27 cellular contexts compared by ENCODE assay signal in the genomic region with DNA sequence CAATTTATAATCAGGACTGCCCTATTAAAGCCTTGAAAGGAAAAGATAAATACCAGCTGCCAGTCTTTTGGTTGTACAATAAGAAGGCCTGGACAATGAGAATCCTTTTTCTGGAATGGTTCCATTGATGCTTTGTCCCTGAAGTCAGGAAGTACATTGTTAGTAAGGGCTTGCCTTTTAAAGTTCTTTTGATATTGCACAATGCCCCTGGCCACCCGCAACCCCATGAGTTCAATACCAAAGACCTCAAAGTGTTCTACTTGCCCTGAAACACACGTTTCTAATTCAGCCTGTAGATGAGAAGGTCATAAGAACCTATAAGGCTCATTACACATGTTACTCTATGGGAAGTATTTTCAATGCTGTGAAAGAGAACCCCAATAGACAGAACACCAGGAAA.
"Had no signal": no experiment of that assay in that cellular context is flagged by ENCODE, and none has a peak within 500 bp of the region (broad histone marks: within the 10 kb centered on the region; RNA-seq: fewer than 3 reads in every experiment).

No MANE protein-coding gene starts in this region.

- H3K9me3 ChIP-seq: SJCRH30 had no signal

- H3K4me3 Mint-ChIP-seq: activated CD4-positive, alpha-beta T cell treated with anti-CD3 and anti-CD28 coated beads, Interleukin-2, amount 10 ng/mL, durations not matched to agents 24 days and 14 days; activated CD8-positive, alpha-beta T cell treated with anti-CD3 and anti-CD28 coated beads for 36 hours; activated naive CD8-positive, alpha-beta T cell treated with anti-CD3 and anti-CD28 coated beads for 36 hours; activated T-cell treated with anti-CD3 and anti-CD28 coated beads, Interleukin-2, amount 50 U/mL, for 72 hours; activated T-helper 17 cell treated with anti-CD3 and anti-CD28 coated beads, Interleukin-2, amount 50 U/mL, for 72 hours had no signal

- H3K36me3 Mint-ChIP-seq: activated naive CD8-positive, alpha-beta T cell treated with anti-CD3 and anti-CD28 coated beads for 36 hours had no signal

- H3K4me1 Mint-ChIP-seq: activated CD4-positive, alpha-beta T cell treated with anti-CD3 and anti-CD28 coated beads, Interleukin-2, amount 10 ng/mL, durations not matched to agents 24 days and 14 days; activated naive CD8-positive, alpha-beta T cell treated with anti-CD3 and anti-CD28 coated beads for 36 hours; activated T-helper 17 cell treated with anti-CD3 and anti-CD28 coated beads, Interleukin-2, amount 50 U/mL, for 72 hours had no signal

- H3K4me3 ChIP-seq: SJCRH30, SK-N-MC had no signal

- DNase-seq: activated CD4-positive, alpha-beta T cell treated with anti-CD3 and anti-CD28 coated beads, Interleukin-2, amount 10 ng/mL, durations not matched to agents 24 days and 14 days; activated CD4-positive, alpha-beta T cell treated with anti-CD3 and anti-CD28 coated beads, Interleukin-2, amount 50 U/mL, for 4 hours; activated CD8-positive, alpha-beta T cell treated with anti-CD3 and anti-CD28 coated beads for 36 hours; activated effector memory CD4-positive, alpha-beta T cell treated with anti-CD3 and anti-CD28 coated beads, Interleukin-2, amount 50 U/mL, for 16 hours; activated naive CD4-positive, alpha-beta T cell; activated naive CD4-positive, alpha-beta T cell treated with anti-CD3 and anti-CD28 coated beads, Interleukin-2, amount 50 U/mL, for 16 hours; activated naive CD8-positive, alpha-beta T cell treated with anti-CD3 and anti-CD28 coated beads for 36 hours; activated T-cell treated with anti-CD3 and anti-CD28 coated beads, Interleukin-2, amount 50 U/mL, for 1 hour; activated T-cell treated with anti-CD3 and anti-CD28 coated beads, Interleukin-2, amount 50 U/mL, for 72 hours; amniotic stem cell; aorta; brain microvascular endothelial cell; central memory CD4-positive, alpha-beta T cell; MM.1S; MV-4-11; NCI-H1092; NCI-H1436 treated with DMSO at 0.1 percent for 48 hours; NCI-H1694 treated with DMSO at 0.1 percent for 48 hours; NCI-H2029; NCI-H2171; NCI-H510A; NCI-H526; SHP77; SJCRH30; T1000 had no signal

- H3K9me3 Mint-ChIP-seq: activated CD4-positive, alpha-beta T cell treated with anti-CD3 and anti-CD28 coated beads, Interleukin-2, amount 10 ng/mL, durations not matched to agents 24 days and 14 days; activated CD8-positive, alpha-beta T cell treated with anti-CD3 and anti-CD28 coated beads for 36 hours; activated T-helper 17 cell treated with anti-CD3 and anti-CD28 coated beads, Interleukin-2, amount 50 U/mL, for 72 hours had no signal

- H3K36me3 ChIP-seq: brain microvascular endothelial cell, SJCRH30 had no signal

- H3K4me1 ChIP-seq: SJCRH30 had no signal

- H3K27ac ChIP-seq: brain microvascular endothelial cell, SJCRH30, SK-N-MC had no signal

- H3K27me3 Mint-ChIP-seq: activated CD4-positive, alpha-beta T cell treated with anti-CD3 and anti-CD28 coated beads, Interleukin-2, amount 10 ng/mL, durations not matched to agents 24 days and 14 days; activated CD8-positive, alpha-beta T cell treated with anti-CD3 and anti-CD28 coated beads for 36 hours; activated naive CD8-positive, alpha-beta T cell treated with anti-CD3 and anti-CD28 coated beads for 36 hours; activated T-helper 17 cell treated with anti-CD3 and anti-CD28 coated beads, Interleukin-2, amount 50 U/mL, for 72 hours had no signal

- H3K27ac Mint-ChIP-seq: activated CD4-positive, alpha-beta T cell treated with anti-CD3 and anti-CD28 coated beads, Interleukin-2, amount 10 ng/mL, durations not matched to agents 24 days and 14 days; activated CD8-positive, alpha-beta T cell treated with anti-CD3 and anti-CD28 coated beads for 36 hours; activated naive CD8-positive, alpha-beta T cell treated with anti-CD3 and anti-CD28 coated beads for 36 hours; activated T-cell treated with anti-CD3 and anti-CD28 coated beads, Interleukin-2, amount 50 U/mL, for 72 hours; activated T-helper 17 cell treated with anti-CD3 and anti-CD28 coated beads, Interleukin-2, amount 50 U/mL, for 72 hours had no signal

- H3K27me3 ChIP-seq: brain microvascular endothelial cell, SJCRH30 had no signal
